1 cellular context compared by ENCODE assay signal in the genomic region with DNA sequence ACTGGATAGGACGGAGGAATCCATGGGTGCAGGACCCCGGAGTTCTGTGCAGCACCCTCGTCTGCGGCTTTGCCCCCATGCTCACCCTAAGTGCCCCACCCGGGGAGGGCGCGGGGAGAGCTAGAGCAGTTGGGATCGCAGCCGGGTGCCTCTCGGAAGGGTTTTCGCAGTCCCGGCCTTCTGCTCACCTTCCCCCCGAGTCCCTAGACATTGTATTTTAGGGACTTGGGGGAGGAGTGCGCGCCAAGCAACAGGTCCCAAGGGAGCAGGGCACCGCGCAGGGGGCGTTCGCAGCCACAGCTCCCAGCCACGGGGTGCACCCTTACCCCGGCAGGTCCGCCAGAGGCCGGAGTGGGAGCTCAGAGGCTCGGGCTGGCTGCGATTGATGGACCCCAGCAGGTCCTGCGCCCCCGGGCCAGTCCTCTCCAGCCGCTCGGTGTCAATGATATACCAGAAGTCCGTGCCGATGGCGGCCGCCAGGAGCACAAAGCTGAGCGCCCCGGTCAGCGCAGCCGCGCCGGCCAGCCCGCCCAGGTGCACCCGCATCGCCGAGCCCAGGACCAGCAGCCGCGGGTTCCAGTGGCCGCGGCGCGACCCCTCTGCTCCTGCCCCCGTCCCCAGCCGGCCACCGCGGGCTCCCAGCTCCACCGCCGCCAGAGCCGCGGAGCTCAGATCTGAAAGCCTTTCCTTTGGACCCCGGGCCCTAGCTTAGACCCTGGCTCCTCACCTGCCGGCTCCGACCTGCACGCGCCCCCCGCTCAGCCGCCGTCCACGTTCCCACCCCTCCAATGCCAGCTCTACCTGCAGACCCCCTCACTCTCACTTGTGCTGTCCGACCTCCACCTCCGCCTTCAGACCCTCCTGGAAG.
TF ChIP-seq lines count a peak whose summit lies in the region.

No MANE protein-coding gene starts in this region.

TF ChIP-seq in GM12878, 131 proteins besides CTCF, POLR2A, EP300 and RAD21:
- TF ChIP-seq, protein P1, sequence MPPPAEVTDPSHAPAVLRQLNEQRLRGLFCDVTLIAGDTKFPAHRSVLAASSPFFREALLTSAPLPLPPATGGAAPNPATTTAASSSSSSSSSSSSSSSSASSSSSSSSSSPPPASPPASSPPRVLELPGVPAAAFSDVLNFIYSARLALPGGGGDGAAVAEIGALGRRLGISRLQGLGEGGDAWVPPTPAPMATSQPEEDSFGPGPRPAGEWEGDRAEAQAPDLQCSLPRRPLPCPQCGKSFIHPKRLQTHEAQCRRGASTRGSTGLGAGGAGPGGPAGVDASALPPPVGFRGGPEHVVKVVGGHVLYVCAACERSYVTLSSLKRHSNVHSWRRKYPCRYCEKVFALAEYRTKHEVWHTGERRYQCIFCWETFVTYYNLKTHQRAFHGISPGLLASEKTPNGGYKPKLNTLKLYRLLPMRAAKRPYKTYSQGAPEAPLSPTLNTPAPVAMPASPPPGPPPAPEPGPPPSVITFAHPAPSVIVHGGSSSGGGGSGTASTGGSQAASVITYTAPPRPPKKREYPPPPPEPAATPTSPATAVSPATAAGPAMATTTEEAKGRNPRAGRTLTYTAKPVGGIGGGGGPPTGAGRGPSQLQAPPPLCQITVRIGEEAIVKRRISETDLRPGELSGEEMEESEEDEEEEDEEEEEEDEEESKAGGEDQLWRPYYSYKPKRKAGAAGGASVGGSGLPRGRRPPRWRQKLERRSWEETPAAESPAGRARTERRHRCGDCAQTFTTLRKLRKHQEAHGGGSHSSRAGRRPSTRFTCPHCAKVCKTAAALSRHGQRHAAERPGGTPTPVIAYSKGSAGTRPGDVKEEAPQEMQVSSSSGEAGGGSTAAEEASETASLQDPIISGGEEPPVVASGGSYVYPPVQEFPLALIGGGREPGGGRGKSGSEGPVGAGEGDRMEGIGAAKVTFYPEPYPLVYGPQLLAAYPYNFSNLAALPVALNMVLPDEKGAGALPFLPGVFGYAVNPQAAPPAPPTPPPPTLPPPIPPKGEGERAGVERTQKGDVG (CRISPR knock-in tag; IDR thresholded peaks at IDR 0.05): no peak
- TF ChIP-seq SUZ12 (IDR thresholded peaks at IDR 0.05; ENCODE audit: unreplicated experiment): peak; percentile 13
- TF ChIP-seq TAF1 (IDR thresholded peaks at IDR 0.05; ENCODE audit: borderline replicate concordance, low read depth, low read length): no peak
- no peak for TF ChIP-seq HDAC6 (IDR thresholded peaks at IDR 0.05; ENCODE audit: unreplicated experiment)
- TF ChIP-seq, protein P2, sequence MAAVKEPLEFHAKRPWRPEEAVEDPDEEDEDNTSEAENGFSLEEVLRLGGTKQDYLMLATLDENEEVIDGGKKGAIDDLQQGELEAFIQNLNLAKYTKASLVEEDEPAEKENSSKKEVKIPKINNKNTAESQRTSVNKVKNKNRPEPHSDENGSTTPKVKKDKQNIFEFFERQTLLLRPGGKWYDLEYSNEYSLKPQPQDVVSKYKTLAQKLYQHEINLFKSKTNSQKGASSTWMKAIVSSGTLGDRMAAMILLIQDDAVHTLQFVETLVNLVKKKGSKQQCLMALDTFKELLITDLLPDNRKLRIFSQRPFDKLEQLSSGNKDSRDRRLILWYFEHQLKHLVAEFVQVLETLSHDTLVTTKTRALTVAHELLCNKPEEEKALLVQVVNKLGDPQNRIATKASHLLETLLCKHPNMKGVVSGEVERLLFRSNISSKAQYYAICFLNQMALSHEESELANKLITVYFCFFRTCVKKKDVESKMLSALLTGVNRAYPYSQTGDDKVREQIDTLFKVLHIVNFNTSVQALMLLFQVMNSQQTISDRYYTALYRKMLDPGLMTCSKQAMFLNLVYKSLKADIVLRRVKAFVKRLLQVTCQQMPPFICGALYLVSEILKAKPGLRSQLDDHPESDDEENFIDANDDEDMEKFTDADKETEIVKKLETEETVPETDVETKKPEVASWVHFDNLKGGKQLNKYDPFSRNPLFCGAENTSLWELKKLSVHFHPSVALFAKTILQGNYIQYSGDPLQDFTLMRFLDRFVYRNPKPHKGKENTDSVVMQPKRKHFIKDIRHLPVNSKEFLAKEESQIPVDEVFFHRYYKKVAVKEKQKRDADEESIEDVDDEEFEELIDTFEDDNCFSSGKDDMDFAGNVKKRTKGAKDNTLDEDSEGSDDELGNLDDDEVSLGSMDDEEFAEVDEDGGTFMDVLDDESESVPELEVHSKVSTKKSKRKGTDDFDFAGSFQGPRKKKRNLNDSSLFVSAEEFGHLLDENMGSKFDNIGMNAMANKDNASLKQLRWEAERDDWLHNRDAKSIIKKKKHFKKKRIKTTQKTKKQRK (IDR thresholded peaks at IDR 0.05; ENCODE audit: low read depth, low read length): no peak
- TF ChIP-seq, protein P3, sequence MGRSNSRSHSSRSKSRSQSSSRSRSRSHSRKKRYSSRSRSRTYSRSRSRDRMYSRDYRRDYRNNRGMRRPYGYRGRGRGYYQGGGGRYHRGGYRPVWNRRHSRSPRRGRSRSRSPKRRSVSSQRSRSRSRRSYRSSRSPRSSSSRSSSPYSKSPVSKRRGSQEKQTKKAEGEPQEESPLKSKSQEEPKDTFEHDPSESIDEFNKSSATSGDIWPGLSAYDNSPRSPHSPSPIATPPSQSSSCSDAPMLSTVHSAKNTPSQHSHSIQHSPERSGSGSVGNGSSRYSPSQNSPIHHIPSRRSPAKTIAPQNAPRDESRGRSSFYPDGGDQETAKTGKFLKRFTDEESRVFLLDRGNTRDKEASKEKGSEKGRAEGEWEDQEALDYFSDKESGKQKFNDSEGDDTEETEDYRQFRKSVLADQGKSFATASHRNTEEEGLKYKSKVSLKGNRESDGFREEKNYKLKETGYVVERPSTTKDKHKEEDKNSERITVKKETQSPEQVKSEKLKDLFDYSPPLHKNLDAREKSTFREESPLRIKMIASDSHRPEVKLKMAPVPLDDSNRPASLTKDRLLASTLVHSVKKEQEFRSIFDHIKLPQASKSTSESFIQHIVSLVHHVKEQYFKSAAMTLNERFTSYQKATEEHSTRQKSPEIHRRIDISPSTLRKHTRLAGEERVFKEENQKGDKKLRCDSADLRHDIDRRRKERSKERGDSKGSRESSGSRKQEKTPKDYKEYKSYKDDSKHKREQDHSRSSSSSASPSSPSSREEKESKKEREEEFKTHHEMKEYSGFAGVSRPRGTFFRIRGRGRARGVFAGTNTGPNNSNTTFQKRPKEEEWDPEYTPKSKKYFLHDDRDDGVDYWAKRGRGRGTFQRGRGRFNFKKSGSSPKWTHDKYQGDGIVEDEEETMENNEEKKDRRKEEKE (IDR thresholded peaks at IDR 0.05): no peak
